26 cellular contexts compared by ENCODE assay signal in the genomic region with DNA sequence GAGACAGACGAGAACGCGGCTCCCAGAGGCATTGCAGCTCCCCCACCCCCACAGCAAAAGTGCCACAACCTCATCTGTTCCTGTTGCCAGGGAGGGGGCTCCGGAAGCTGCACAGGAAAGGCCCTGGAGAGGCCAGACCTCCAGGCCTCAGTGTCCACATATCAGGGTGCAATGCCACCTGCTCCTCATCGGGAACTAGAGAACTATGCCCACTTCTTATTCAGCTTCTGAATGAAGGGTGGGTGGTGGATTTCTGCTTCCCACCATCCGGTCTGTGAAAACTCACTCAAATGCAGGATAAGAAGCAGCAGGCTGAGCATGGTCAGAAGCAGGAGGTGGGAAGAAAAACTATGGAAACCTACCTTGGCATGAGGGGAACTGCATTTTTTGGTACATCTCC.
"Had no signal": no experiment of that assay in that cellular context is flagged by ENCODE, and none has a peak within 500 bp of the region (broad histone marks: within the 10 kb centered on the region; RNA-seq: fewer than 3 reads in every experiment).

No MANE protein-coding gene starts in this region.

- H3K27ac ChIP-seq: ovary, parathyroid adenoma, psoas muscle, right lobe of liver, sigmoid colon, stomach, thoracic aorta, thyroid gland, tibial nerve, upper lobe of left lung, uterus had no signal

- H3K27me3 ChIP-seq: ovary, right lobe of liver, sigmoid colon, stomach, thyroid gland, tibial nerve, upper lobe of left lung, uterus had no signal

- H3K9ac ChIP-seq: parathyroid adenoma had no signal

- H3K9me3 ChIP-seq: ovary, psoas muscle, right lobe of liver, sigmoid colon, stomach, thoracic aorta, thyroid gland, tibial nerve, upper lobe of left lung, uterus had no signal

- DNase-seq: naive thymus-derived CD8-positive, alpha-beta T cell; nephron progenitor cell; occipital lobe; ovary; posterior cingulate gyrus; psoas muscle; right cardiac atrium; right lobe of liver; sigmoid colon; small intestine; stimulated activated CD4-positive, alpha-beta T cell treated with anti-CD3 and anti-CD28 coated beads, Interleukin-15, amount 100 ng/mL, for 24 hours; stimulated activated CD4-positive, alpha-beta T cell treated with anti-CD3 and anti-CD28 coated beads, Interleukin-2, amount 100 ng/mL, for 24 hours; stimulated activated CD4-positive, alpha-beta T cell treated with anti-CD3 and anti-CD28 coated beads, Interleukin-2, amount 100 ng/mL, for 48 hours; stimulated activated CD4-positive, alpha-beta T cell treated with anti-CD3 and anti-CD28 coated beads, Interleukin-4, amount 100 ng/mL, for 24 hours; stimulated activated naive B cell treated with anti-CD40 and anti-IgM and Interleukin-4, amounts not matched to agents 10 μg/mL and 1 μg/mL and 100 μg/mL, for 72 hours; stimulated activated naive CD4-positive, alpha-beta T cell treated with Interleukin-2 at 50 U/mL for 16 hours; stomach; trophoblast cell; upper lobe of left lung; uterus had no signal

- H3K79me2 ChIP-seq: parathyroid adenoma had no signal

- H3K36me3 ChIP-seq: ovary, right lobe of liver, sigmoid colon, stomach, thoracic aorta, thyroid gland, tibial nerve, upper lobe of left lung, uterus had no signal

- H3K4me1 ChIP-seq: parathyroid adenoma, psoas muscle, right lobe of liver, sigmoid colon, stomach, tibial nerve, upper lobe of left lung, uterus had no signal

- H3K4me3 ChIP-seq: ovary, psoas muscle, right lobe of liver, sigmoid colon, stomach, thoracic aorta, thyroid gland, tibial nerve, upper lobe of left lung, uterus had no signal

- H2AFZ ChIP-seq: parathyroid adenoma had no signal

- FAIRE-seq: small intestine had no signal

- ATAC-seq: naive thymus-derived CD8-positive, alpha-beta T cell; natural killer cell treated with Interleukin-12 subunit alpha and Interleukin-12 subunit beta and Interleukin-15 and Interleukin-18, amount 100 ng/mL, for 72 hours; psoas muscle; right cardiac atrium; right lobe of liver; stimulated activated effector memory CD8-positive, alpha-beta T cell treated with anti-CD3 and anti-CD28 coated beads, Interleukin-12 subunit alpha, Interleukin-12 subunit beta, amount 100 ng/mL, for 72 hours; stimulated activated naive B cell treated with anti-CD40 and anti-IgM and Interleukin-4, amounts not matched to agents 10 μg/mL and 1 μg/mL and 100 μg/mL, for 72 hours had no signal
